ENCODE assay signal across 25 cellular contexts in the genomic region with DNA sequence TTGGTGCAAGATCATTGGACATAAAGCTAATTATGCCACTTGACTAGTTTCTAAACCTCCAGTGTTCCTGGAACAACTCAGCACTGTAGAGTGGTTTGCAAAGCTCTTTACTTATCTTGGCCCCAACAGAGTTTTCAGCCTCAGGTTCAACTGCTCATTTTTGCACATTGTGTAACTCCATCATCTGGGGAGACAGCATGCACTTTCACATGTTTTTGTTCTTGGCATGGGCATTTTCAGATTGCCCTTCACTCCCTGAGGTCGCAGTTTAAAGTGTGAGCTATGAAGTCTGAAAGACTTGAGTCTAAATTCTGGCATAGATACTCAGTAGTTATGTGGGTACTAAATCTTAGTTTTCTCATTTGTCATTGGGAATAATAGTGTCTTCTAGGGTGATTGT. TPM values are rescaled to one million over a fixed set of nuclear protein-coding genes. Genes with fewer than 3 reads are reported as not detected.
DNase-seq lines count a peak whose midpoint lies in the region; ATAC-seq, FAIRE-seq and TF ChIP-seq lines count a peak whose summit lies in the region.
"Had no signal": no experiment of that assay in that cellular context is flagged by ENCODE, and none has a peak within 500 bp of the region (broad histone marks: within the 10 kb centered on the region; RNA-seq: fewer than 3 reads in every experiment).

No MANE protein-coding gene starts in this region.

- TF ChIP-seq CTCF in liver (IDR thresholded peaks at IDR 0.05; ENCODE audit: low read depth, low read length, missing input control) = no peak
- no peak for TF ChIP-seq CTCF in HepG2 (CRISPR knock-in tag; IDR thresholded peaks at IDR 0.05)
- TF ChIP-seq CTCF in neural crest cell (conservative IDR thresholded peaks at IDR 0.05) = no peak
- no peak for TF ChIP-seq CTCF in WERI-Rb-1 (IDR thresholded peaks at IDR 0.05; ENCODE audit: low read depth, low read length)

- H3K9ac ChIP-seq in liver (ENCODE audit: low read depth in 1 of 2, low read length in 2 of 2) (no peak overlapping the region), HepG2 (ENCODE audit: insufficient read depth, low read depth, low read length) (no peak overlapping the region)
- H3K9ac ChIP-seq: BLaER1 treated with 17β-estradiol and CSF1 and Interleukin-3, amounts not matched to agents 10 nM and 100 nM had no signal

- BruUV-seq in HepG2 (replicated peaks; lab: Mats Ljungman, UMichigan) = no TSS peak

- no peak overlapping the region for H3K27ac ChIP-seq in liver (ENCODE audit: low read depth in 1 of 2, low read length in 2 of 2)
- H3K27ac ChIP-seq in HepG2 (ENCODE audit: extremely low read length, insufficient read depth, low read length) = no peak overlapping the region
- no peak overlapping the region for H3K27ac ChIP-seq in WERI-Rb-1
- H3K27ac ChIP-seq: A549; BLaER1 treated with 17β-estradiol and CSF1 and Interleukin-3, amounts not matched to agents 10 nM and 100 nM had no signal

- TF ChIP-seq EP300 in HepG2 (IDR thresholded peaks at IDR 0.05; ENCODE audit: low read depth in 2 of 2, low read length in 2 of 2) = no peak
- TF ChIP-seq EP300 in HepG2 (CRISPR knock-in tag; IDR thresholded peaks at IDR 0.05; ENCODE audit: borderline replicate concordance) = no peak

- H3K27me3 ChIP-seq in liver (ENCODE audit: control insufficient read depth in 4 of 4, insufficient read depth in 4 of 4, low read length in 3 of 4) (no peaks in the 10 kb centered on the region), HepG2 (ENCODE audit: control insufficient read depth in 1 of 2, insufficient read depth in 2 of 2, low read length in 2 of 2) (no peaks in the 10 kb centered on the region; a peak in 1 of 5 replicates), WERI-Rb-1 (ENCODE audit: insufficient read depth, low read depth, severe bottlenecking) (no peaks in the 10 kb centered on the region)
- H3K27me3 ChIP-seq: BE2C; BLaER1 treated with 17β-estradiol and CSF1 and Interleukin-3, amounts not matched to agents 10 nM and 100 nM had no signal

- no peaks in the 10 kb centered on the region for H4K20me1 ChIP-seq in HepG2 (ENCODE audit: insufficient read depth, low read length)

- no peak overlapping the region for H3K4me3 ChIP-seq in liver (ENCODE audit: low read depth in 1 of 3, low read length in 3 of 3)
- no peak overlapping the region for H3K4me3 ChIP-seq in HepG2 (replicated peaks in 1 of 3; ENCODE audit: insufficient read depth in 1 of 3, low read depth in 2 of 3, low read length in 3 of 3)
- no peak overlapping the region for H3K4me3 ChIP-seq in WERI-Rb-1 (ENCODE audit: low read depth, low read length)
- H3K4me3 ChIP-seq: A549; BLaER1 treated with 17β-estradiol and CSF1 and Interleukin-3, amounts not matched to agents 10 nM and 100 nM; GM12878; GM23338 had no signal

- FAIRE-seq in HepG2 (lab: Jason Lieb, UNC) = no peak
- FAIRE-seq: A549, D721Med, GM12878 had no signal

- H3K4me3 Mint-ChIP-seq in activated CD4-positive, alpha-beta T cell treated with anti-CD3 and anti-CD28 coated beads for 36 hours = no peak overlapping the region
- H3K4me3 Mint-ChIP-seq in neural crest cell = peak overlapping the region; percentile 31
- H3K4me3 Mint-ChIP-seq: CD14-positive monocyte; CD4-positive, alpha-beta T cell; GM23338; H9 had no signal

- CTCF ChIA-PET in activated CD4-positive, alpha-beta T cell treated with anti-CD3 and anti-CD28 coated beads for 36 hours (lab: Charles Lee) = interaction anchor here (0.8 kb wide), 1 partner anchor 11 kb away, joined by 4 read pairs; no protein-coding TSS in a partner anchor
- CTCF ChIA-PET in HepG2 (lab: Yijun Ruan, JAX; ENCODE audit: low intra/inter-chr PET ratio, low total read pairs) = no interaction called here

- peaks cover 47% of the 10 kb centered on the region for H3K36me3 Mint-ChIP-seq in activated CD4-positive, alpha-beta T cell treated with anti-CD3 and anti-CD28 coated beads for 36 hours (ENCODE audit: low read depth)
- peaks cover 8% of the 10 kb centered on the region for H3K36me3 Mint-ChIP-seq in neural crest cell (ENCODE audit: low read depth)

- no peak for TF ChIP-seq RAD21 in liver (IDR thresholded peaks at IDR 0.05)
- no peak for TF ChIP-seq RAD21 in HepG2 (CRISPR knock-in tag; IDR thresholded peaks at IDR 0.05)

- ATAC-seq in activated CD4-positive, alpha-beta T cell treated with anti-CD3 and anti-CD28 coated beads for 36 hours = no peak
- no peak for ATAC-seq in HepG2
- ATAC-seq: A549, GM12878, GM23338, HCT116 had no signal

- H3K4me2 ChIP-seq in HepG2 (ENCODE audit: low read depth, low read length) = no peak overlapping the region
- H3K4me2 ChIP-seq: A549; BLaER1 treated with 17β-estradiol and CSF1 and Interleukin-3, amounts not matched to agents 10 nM and 100 nM; GM23338 had no signal

- H3K79me2 ChIP-seq in HepG2 (ENCODE audit: insufficient read depth, low read length) = peaks cover 32% of the 10 kb centered on the region

- H3K27me3 Mint-ChIP-seq in activated CD4-positive, alpha-beta T cell treated with anti-CD3 and anti-CD28 coated beads for 36 hours = no peaks in the 10 kb centered on the region
- H3K27me3 Mint-ChIP-seq in neural crest cell (ENCODE audit: low read depth) = no peaks in the 10 kb centered on the region
- H3K27me3 Mint-ChIP-seq: CD4-positive, alpha-beta T cell had no signal

- H3K36me3 ChIP-seq in liver (ENCODE audit: control insufficient read depth in 4 of 4, insufficient read depth in 3 of 4, low read depth in 1 of 4, low read length in 3 of 4) = peaks cover 4 to 29% (median 23%) of the 10 kb centered on the region in 4 donors
- peaks cover 9 to 53% of the 10 kb centered on the region in 2 experiments for H3K36me3 ChIP-seq in HepG2 (replicated peaks in 1 of 2; ENCODE audit: control insufficient read depth in 1 of 2, insufficient read depth in 2 of 2, low read length in 2 of 2)
- H3K36me3 ChIP-seq in WERI-Rb-1 = peaks cover 59% of the 10 kb centered on the region

- H3K9me3 ChIP-seq in liver (ENCODE audit: control insufficient read depth in 4 of 4, low read length in 3 of 4) (no peaks in the 10 kb centered on the region), HepG2 (ENCODE audit: low read length) (no peaks in the 10 kb centered on the region), WERI-Rb-1 (ENCODE audit: severe bottlenecking) (no peaks in the 10 kb centered on the region)
- H3K9me3 ChIP-seq: A549; BE2C; BLaER1 treated with 17β-estradiol and CSF1 and Interleukin-3, amounts not matched to agents 10 nM and 100 nM had no signal

- H2AFZ ChIP-seq in HepG2 (ENCODE audit: low read length) = no peak overlapping the region
- H2AFZ ChIP-seq: GM23338 had no signal

- no peak for TF ChIP-seq POLR2A in HepG2 (IDR thresholded peaks at IDR 0.05; ENCODE audit: insufficient read depth in 1 of 2, low read depth in 2 of 2, low read length in 2 of 2)

- intact Hi-C loops in activated CD4-positive, alpha-beta T cell treated with anti-CD3 and anti-CD28 coated beads for 36 hours (cut with DNase I, micrococcal nuclease) = loop anchor here in 1 of 2 experiments (10.0 kb wide), 1 partner anchor 145 kb away; a partner anchor contains a TSS
- intact Hi-C loops in HepG2 (cut with micrococcal nuclease; ENCODE audit: unreplicated experiment) = no loop called here

- WGBS in liver = 59% methylated on average over 1 of the region's 1 CpG
- WGBS in HepG2 (ENCODE audit: low lambda C conversion rate) = 92% methylated on average over 1 of the region's 1 CpG

- POLR2A ChIA-PET in activated CD4-positive, alpha-beta T cell treated with anti-CD3 and anti-CD28 coated beads for 36 hours (lab: Charles Lee) = interaction anchor here (0.7 to 0.8 kb wide), 2 partner anchors 43 to 47 kb away, joined by 3 read pairs; no protein-coding TSS in a partner anchor
- POLR2A ChIA-PET in HepG2 (lab: Yijun Ruan, JAX) = no interaction called here

- peak overlapping the region; percentile 47 for H3K27ac Mint-ChIP-seq in activated CD4-positive, alpha-beta T cell treated with anti-CD3 and anti-CD28 coated beads for 36 hours
- no peak overlapping the region for H3K27ac Mint-ChIP-seq in neural crest cell (ENCODE audit: unreplicated experiment)
- H3K27ac Mint-ChIP-seq: CD14-positive monocyte; CD4-positive, alpha-beta T cell; GM23338; H9 had no signal

- peaks cover 30% of the 10 kb centered on the region for H3K4me1 Mint-ChIP-seq in activated CD4-positive, alpha-beta T cell treated with anti-CD3 and anti-CD28 coated beads for 36 hours
- H3K4me1 Mint-ChIP-seq in neural crest cell = peaks cover 23% of the 10 kb centered on the region
- H3K4me1 Mint-ChIP-seq: GM23338 had no signal

- peaks cover 0 to 12% (median 10%) of the 10 kb centered on the region in 4 donors for H3K4me1 ChIP-seq in liver (ENCODE audit: control insufficient read depth in 4 of 4, insufficient read depth in 4 of 4, low read length in 3 of 4)
- H3K4me1 ChIP-seq in HepG2 (ENCODE audit: insufficient read depth, low read length) = peaks cover 16% of the 10 kb centered on the region
- H3K4me1 ChIP-seq: BE2C had no signal

- in situ Hi-C loops in HepG2 (cut with HindIII; ENCODE audit: extremely low pct_ligation_motif_present, low pct_unique_long_range_greater_than_20kb) = no loop called here

- DNase-seq in activated CD4-positive, alpha-beta T cell treated with anti-CD3 and anti-CD28 coated beads for 36 hours = no peak
- DNase-seq in activated CD4-positive, alpha-beta T cell treated with anti-CD3 and anti-CD28 coated beads, Interleukin-2, amount 50 U/mL, for 48 hours = no peak
- no peak for DNase-seq in HepG2 (ENCODE audit: low spot score)
- no peak for DNase-seq in neural crest cell (ENCODE audit: low read depth, low spot score)
- no peak for DNase-seq in WERI-Rb-1
- no peak for DNase-seq in MV-4-11 (lab: John Stamatoyannopoulos, UW)
- DNase-seq: 8988T; ACHN; AML-193; BE2C; CD4-positive, alpha-beta T cell; CD8-positive, alpha-beta memory T cell; DMS 273 treated with DMSO at 0.1 percent for 48 hours; DMS79; EL; GDM1; H9 had no signal

- H3K9me3 Mint-ChIP-seq in activated CD4-positive, alpha-beta T cell treated with anti-CD3 and anti-CD28 coated beads for 36 hours (ENCODE audit: low read depth) = no peaks in the 10 kb centered on the region
- no peaks in the 10 kb centered on the region for H3K9me3 Mint-ChIP-seq in neural crest cell
- H3K9me3 Mint-ChIP-seq: CD14-positive monocyte; CD4-positive, alpha-beta T cell; CD8-positive, alpha-beta memory T cell; GM23338; H9 had no signal

RNA-seq across cellular contexts. Expression of gene USP16, which starts 5.1 kb away (rescaled TPM):
- 10 to 100 TPM; 41.1 to 41.7 TPM for total RNA-seq in activated CD4-positive, alpha-beta T cell treated with anti-CD3 and anti-CD28 coated beads for 36 hours
- 10 to 100 TPM; 14.5 to 21.8 TPM for total RNA-seq in liver
- 10 to 100 TPM; 13.3 to 45.3 TPM for polyA plus RNA-seq in liver
- 46.9 and 72.4 TPM in 2 replicates for total RNA-seq in HepG2 (2016; rRNA removed; fragmentation: Illumina TruSeq; extraction: Trizol)
- 8.2 and 9.5 TPM in 2 replicates for total RNA-seq in HepG2 (2016; cell fraction: cytosol; rRNA removed; fragmentation: Illumina TruSeq; extraction: Trizol; ENCODE audit: low read depth)
- total RNA-seq in HepG2 (2016; cell fraction: insoluble cytoplasmic fraction; rRNA removed; fragmentation: Illumina TruSeq; extraction: Trizol) = 46.8 and 73.9 TPM in 2 replicates
- total RNA-seq in HepG2 (2016; cell fraction: membrane; rRNA removed; fragmentation: Illumina TruSeq; extraction: Trizol) = 25.9 and 27.0 TPM in 2 replicates
- 31.9 and 37.3 TPM in 2 replicates for total RNA-seq in HepG2 (2016; cell fraction: nucleus; rRNA removed; fragmentation: Illumina TruSeq; extraction: Trizol)
- polyA plus RNA-seq in HepG2 (2011; rRNA removed) = 12.0 and 16.5 TPM in 2 replicates
- 4.6 and 7.2 TPM in 2 replicates for polyA plus RNA-seq in HepG2 (2011; cell fraction: cytosol; rRNA removed)
- polyA plus RNA-seq in HepG2 (2011; cell fraction: nucleus; rRNA removed) = 10.3 and 11.5 TPM in 2 replicates
- 20.8 and 28.1 TPM in 2 replicates for polyA plus RNA-seq in HepG2 (2012)
- polyA plus RNA-seq in HepG2 (2016; cell fraction: cytosol; fragmentation: Illumina TruSeq; extraction: Trizol; ENCODE audit: low read depth) = 3.3 and 3.5 TPM in 2 replicates
- 48.3 and 53.1 TPM in 2 replicates for polyA plus RNA-seq in HepG2 (2016; cell fraction: insoluble cytoplasmic fraction; fragmentation: Illumina TruSeq; extraction: Trizol; ENCODE audit: low read depth)
- 8.0 and 9.3 TPM in 2 replicates for polyA plus RNA-seq in HepG2 (2016; cell fraction: membrane; fragmentation: Illumina TruSeq; extraction: Trizol; ENCODE audit: low read depth)
- 41.1 and 44.1 TPM in 2 replicates for polyA plus RNA-seq in HepG2 (2016; cell fraction: nucleus; fragmentation: Illumina TruSeq; extraction: Trizol; ENCODE audit: insufficient read depth, low read depth)
- polyA minus RNA-seq in HepG2 (2011; rRNA and poly(A)+ RNA removed; ENCODE audit: low replicate concordance) = 4.9 and 7.5 TPM in 2 replicates
- polyA minus RNA-seq in HepG2 (2011; cell fraction: cytosol; rRNA and poly(A)+ RNA removed) = 10.9 and 11.0 TPM in 2 replicates
- polyA minus RNA-seq in HepG2 (2011; cell fraction: nucleus; rRNA and poly(A)+ RNA removed) = 29.6 and 30.9 TPM in 2 replicates
- 29.5 and 31.7 TPM in 2 replicates for total RNA-seq in neural crest cell

RNA-seq across cellular contexts. Expression of gene RWDD2B, which starts 10.4 kb away (rescaled TPM):
- 10 to 100 TPM; 17.8 to 18.3 TPM for total RNA-seq in activated CD4-positive, alpha-beta T cell treated with anti-CD3 and anti-CD28 coated beads for 36 hours
- total RNA-seq in liver = 10 to 100 TPM in 1 of 2 donors, 1 to 10 TPM in 1; 6.1 to 12.5 TPM
- polyA plus RNA-seq in liver = 10 to 100 TPM; 12.5 to 36.3 TPM
- 20.9 and 28.3 TPM in 2 replicates for total RNA-seq in HepG2 (2016; rRNA removed; fragmentation: Illumina TruSeq; extraction: Trizol)
- total RNA-seq in HepG2 (2016; cell fraction: cytosol; rRNA removed; fragmentation: Illumina TruSeq; extraction: Trizol; ENCODE audit: low read depth) = 10.0 and 11.2 TPM in 2 replicates
- 22.0 and 27.5 TPM in 2 replicates for total RNA-seq in HepG2 (2016; cell fraction: insoluble cytoplasmic fraction; rRNA removed; fragmentation: Illumina TruSeq; extraction: Trizol)
- total RNA-seq in HepG2 (2016; cell fraction: membrane; rRNA removed; fragmentation: Illumina TruSeq; extraction: Trizol) = 28.3 and 28.6 TPM in 2 replicates
- 9.7 and 10.9 TPM in 2 replicates for total RNA-seq in HepG2 (2016; cell fraction: nucleus; rRNA removed; fragmentation: Illumina TruSeq; extraction: Trizol)
- 9.3 and 9.9 TPM in 2 replicates for polyA plus RNA-seq in HepG2 (2011; rRNA removed)
- polyA plus RNA-seq in HepG2 (2011; cell fraction: cytosol; rRNA removed) = 4.6 and 6.6 TPM in 2 replicates
- 2.5 and 3.6 TPM in 2 replicates for polyA plus RNA-seq in HepG2 (2011; cell fraction: nucleus; rRNA removed)
- polyA plus RNA-seq in HepG2 (2012) = 8.4 and 13.0 TPM in 2 replicates
- polyA plus RNA-seq in HepG2 (2016; cell fraction: cytosol; fragmentation: Illumina TruSeq; extraction: Trizol; ENCODE audit: low read depth) = 13.0 and 14.8 TPM in 2 replicates
- polyA plus RNA-seq in HepG2 (2016; cell fraction: insoluble cytoplasmic fraction; fragmentation: Illumina TruSeq; extraction: Trizol; ENCODE audit: low read depth) = 31.8 and 32.4 TPM in 2 replicates
- 25.4 and 26.8 TPM in 2 replicates for polyA plus RNA-seq in HepG2 (2016; cell fraction: membrane; fragmentation: Illumina TruSeq; extraction: Trizol; ENCODE audit: low read depth)
- polyA plus RNA-seq in HepG2 (2016; cell fraction: nucleus; fragmentation: Illumina TruSeq; extraction: Trizol; ENCODE audit: insufficient read depth, low read depth) = 16.3 and 18.5 TPM in 2 replicates
- polyA minus RNA-seq in HepG2 (2011; rRNA and poly(A)+ RNA removed; ENCODE audit: low replicate concordance) = 2.7 and 14.4 TPM in 2 replicates
- 4.1 and 5.6 TPM in 2 replicates for polyA minus RNA-seq in HepG2 (2011; cell fraction: cytosol; rRNA and poly(A)+ RNA removed)
- 3.7 and 5.5 TPM in 2 replicates for polyA minus RNA-seq in HepG2 (2011; cell fraction: nucleus; rRNA and poly(A)+ RNA removed)
- total RNA-seq in neural crest cell = 8.7 and 9.9 TPM in 2 replicates

RNA-seq across cellular contexts. Expression of gene LTN1, which starts 36.8 kb away (rescaled TPM):
- 10 to 100 TPM; 26.6 to 29.4 TPM for total RNA-seq in activated CD4-positive, alpha-beta T cell treated with anti-CD3 and anti-CD28 coated beads for 36 hours
- total RNA-seq in liver (10 to 100 TPM; 13.2 to 22.1 TPM), HepG2 (2016; rRNA removed; fragmentation: Illumina TruSeq; extraction: Trizol) (24.6 and 40.1 TPM in 2 replicates), neural crest cell (21.2 and 24.5 TPM in 2 replicates)
- polyA plus RNA-seq in liver (1 to 10 TPM; 3.9 to 6.1 TPM), HepG2 (2011; rRNA removed) (6.0 and 6.7 TPM in 2 replicates)
- 2.0 TPM in 2 replicates for total RNA-seq in HepG2 (2016; cell fraction: cytosol; rRNA removed; fragmentation: Illumina TruSeq; extraction: Trizol; ENCODE audit: low read depth)
- total RNA-seq in HepG2 (2016; cell fraction: insoluble cytoplasmic fraction; rRNA removed; fragmentation: Illumina TruSeq; extraction: Trizol) = 24.2 and 39.9 TPM in 2 replicates
- total RNA-seq in HepG2 (2016; cell fraction: membrane; rRNA removed; fragmentation: Illumina TruSeq; extraction: Trizol) = 6.6 and 7.1 TPM in 2 replicates
- 42.3 and 44.9 TPM in 2 replicates for total RNA-seq in HepG2 (2016; cell fraction: nucleus; rRNA removed; fragmentation: Illumina TruSeq; extraction: Trizol)
- polyA plus RNA-seq in HepG2 (2011; cell fraction: cytosol; rRNA removed) = 2.2 and 3.6 TPM in 2 replicates
- polyA plus RNA-seq in HepG2 (2011; cell fraction: nucleus; rRNA removed) = 6.0 and 8.8 TPM in 2 replicates
- polyA plus RNA-seq in HepG2 (2012) = 8.9 and 10.5 TPM in 2 replicates
- polyA plus RNA-seq in HepG2 (2016; cell fraction: cytosol; fragmentation: Illumina TruSeq; extraction: Trizol; ENCODE audit: low read depth) = 0.32 and 0.50 TPM in 2 replicates
- 12.6 and 13.7 TPM in 2 replicates for polyA plus RNA-seq in HepG2 (2016; cell fraction: insoluble cytoplasmic fraction; fragmentation: Illumina TruSeq; extraction: Trizol; ENCODE audit: low read depth)
- 0.92 and 1.5 TPM in 2 replicates for polyA plus RNA-seq in HepG2 (2016; cell fraction: membrane; fragmentation: Illumina TruSeq; extraction: Trizol; ENCODE audit: low read depth)
- polyA plus RNA-seq in HepG2 (2016; cell fraction: nucleus; fragmentation: Illumina TruSeq; extraction: Trizol; ENCODE audit: insufficient read depth, low read depth) = 31.2 and 35.8 TPM in 2 replicates
- 16.3 and 25.1 TPM in 2 replicates for polyA minus RNA-seq in HepG2 (2011; rRNA and poly(A)+ RNA removed; ENCODE audit: low replicate concordance)
- 15.9 and 17.7 TPM in 2 replicates for polyA minus RNA-seq in HepG2 (2011; cell fraction: cytosol; rRNA and poly(A)+ RNA removed)
- polyA minus RNA-seq in HepG2 (2011; cell fraction: nucleus; rRNA and poly(A)+ RNA removed) = 59.5 and 66.4 TPM in 2 replicates

RNA-seq across cellular contexts. Expression of gene CCT8, which starts 43.9 kb away (rescaled TPM):
- 100 to 1,000 TPM; 465 to 572 TPM for total RNA-seq in activated CD4-positive, alpha-beta T cell treated with anti-CD3 and anti-CD28 coated beads for 36 hours
- total RNA-seq in liver = 10 to 100 TPM; 67.5 to 78.2 TPM
- 10 to 100 TPM; 47.0 to 48.5 TPM for polyA plus RNA-seq in liver
- 325 and 538 TPM in 2 replicates for total RNA-seq in HepG2 (2016; rRNA removed; fragmentation: Illumina TruSeq; extraction: Trizol)
- total RNA-seq in HepG2 (2016; cell fraction: cytosol; rRNA removed; fragmentation: Illumina TruSeq; extraction: Trizol; ENCODE audit: low read depth) = 81.4 and 96.3 TPM in 2 replicates
- total RNA-seq in HepG2 (2016; cell fraction: insoluble cytoplasmic fraction; rRNA removed; fragmentation: Illumina TruSeq; extraction: Trizol) = 336 and 530 TPM in 2 replicates
- total RNA-seq in HepG2 (2016; cell fraction: membrane; rRNA removed; fragmentation: Illumina TruSeq; extraction: Trizol) = 134 and 165 TPM in 2 replicates
- 137 and 155 TPM in 2 replicates for total RNA-seq in HepG2 (2016; cell fraction: nucleus; rRNA removed; fragmentation: Illumina TruSeq; extraction: Trizol)
- polyA plus RNA-seq in HepG2 (2011; rRNA removed) = 87.0 and 127 TPM in 2 replicates
- 80.0 and 97.4 TPM in 2 replicates for polyA plus RNA-seq in HepG2 (2011; cell fraction: cytosol; rRNA removed)
- polyA plus RNA-seq in HepG2 (2011; cell fraction: nucleus; rRNA removed) = 53.9 and 70.6 TPM in 2 replicates
- polyA plus RNA-seq in HepG2 (2012) = 174 and 217 TPM in 2 replicates
- 45.9 and 52.2 TPM in 2 replicates for polyA plus RNA-seq in HepG2 (2016; cell fraction: cytosol; fragmentation: Illumina TruSeq; extraction: Trizol; ENCODE audit: low read depth)
- 406 and 427 TPM in 2 replicates for polyA plus RNA-seq in HepG2 (2016; cell fraction: insoluble cytoplasmic fraction; fragmentation: Illumina TruSeq; extraction: Trizol; ENCODE audit: low read depth)
- polyA plus RNA-seq in HepG2 (2016; cell fraction: membrane; fragmentation: Illumina TruSeq; extraction: Trizol; ENCODE audit: low read depth) = 80.8 and 98.2 TPM in 2 replicates
- polyA plus RNA-seq in HepG2 (2016; cell fraction: nucleus; fragmentation: Illumina TruSeq; extraction: Trizol; ENCODE audit: insufficient read depth, low read depth) = 196 and 213 TPM in 2 replicates
- polyA minus RNA-seq in HepG2 (2011; rRNA and poly(A)+ RNA removed; ENCODE audit: low replicate concordance) = 56.7 and 122 TPM in 2 replicates
- polyA minus RNA-seq in HepG2 (2011; cell fraction: cytosol; rRNA and poly(A)+ RNA removed) = 110 and 112 TPM in 2 replicates
- 74.0 and 108 TPM in 2 replicates for polyA minus RNA-seq in HepG2 (2011; cell fraction: nucleus; rRNA and poly(A)+ RNA removed)
- 308 and 323 TPM in 2 replicates for total RNA-seq in neural crest cell
